14 cellular contexts compared by ENCODE assay signal in the genomic region with DNA sequence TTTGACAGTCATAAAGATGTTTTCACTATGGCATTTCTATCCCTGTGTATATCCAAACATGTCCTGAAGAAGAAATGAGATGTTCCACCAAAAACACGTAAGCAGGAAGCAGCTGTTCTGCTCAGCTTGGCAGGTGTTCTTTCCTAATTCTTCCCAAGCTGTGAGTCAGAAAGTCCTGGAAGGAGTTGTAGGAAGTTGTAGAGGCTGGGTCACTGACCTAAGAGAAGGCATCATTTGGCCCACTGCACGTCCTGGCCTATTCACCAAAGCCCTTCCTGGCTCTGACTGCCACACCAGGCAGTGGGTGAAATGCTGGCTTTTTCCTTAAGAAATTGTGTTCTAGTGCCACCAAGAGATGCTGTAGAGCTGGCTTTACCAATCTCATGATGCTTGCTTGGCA. TPM values are rescaled to one million over a fixed set of nuclear protein-coding genes. Genes with fewer than 3 reads are reported as not detected.
DNase-seq lines count a peak whose midpoint lies in the region; ATAC-seq and TF ChIP-seq lines count a peak whose summit lies in the region.
"Had no signal": no experiment of that assay in that cellular context is flagged by ENCODE, and none has a peak within 500 bp of the region (broad histone marks: within the 10 kb centered on the region; RNA-seq: fewer than 3 reads in every experiment).

No MANE protein-coding gene starts in this region.

- no peaks in the 10 kb centered on the region for H4K20me1 ChIP-seq in neural progenitor cell (ENCODE audit: low read depth)

- no peak overlapping the region for H2AFZ ChIP-seq in neural progenitor cell (replicated peaks)
- H2AFZ ChIP-seq: hepatocyte had no signal

- no peaks in the 10 kb centered on the region for H3F3A ChIP-seq in neural progenitor cell (ENCODE audit: low read depth)

- H3K9me3 ChIP-seq in MG63, result no peaks in the 10 kb centered on the region
- peaks cover 3% of the 10 kb centered on the region for H3K9me3 ChIP-seq in neutrophil
- no peaks in the 10 kb centered on the region for H3K9me3 ChIP-seq in neural progenitor cell (ENCODE audit: low read depth)

- peaks cover 12% of the 10 kb centered on the region for H3K4me1 Mint-ChIP-seq in neural progenitor cell

- H3K4me3 ChIP-seq in MG63 (no peak overlapping the region), neutrophil (ENCODE audit: low read depth in 1 of 2, low read length in 1 of 2) (no peak overlapping the region), neural progenitor cell (no peak overlapping the region)
- H3K4me3 ChIP-seq: hepatocyte had no signal

- ATAC-seq in esophagus mucosa (peak; percentile 81), GM18520 (IDR thresholded peaks at IDR 0.05; ENCODE audit: unreplicated experiment) (no peak)

- no peaks in the 10 kb centered on the region for H3K79me2 ChIP-seq in neural progenitor cell (ENCODE audit: low read depth)
- H3K79me2 ChIP-seq: hepatocyte had no signal

- H3K27me3 ChIP-seq in MG63, result no peaks in the 10 kb centered on the region
- H3K27me3 ChIP-seq in neutrophil, result no peaks in the 10 kb centered on the region
- no peaks in the 10 kb centered on the region for H3K27me3 ChIP-seq in neural progenitor cell
- H3K27me3 ChIP-seq: hepatocyte had no signal

- H3K27me3 Mint-ChIP-seq in neural progenitor cell (ENCODE audit: insufficient read depth, low read depth), result no peaks in the 10 kb centered on the region

- H3K27ac Mint-ChIP-seq in neural progenitor cell, result no peak overlapping the region

- H3K4me3 Mint-ChIP-seq in neural progenitor cell, result no peak overlapping the region

- peak; percentile 8 for DNase-seq in AG09319 (ENCODE audit: extremely low read depth, low read depth)
- peak; percentile 89 for DNase-seq in MG63
- DNase-seq in neural progenitor cell (ENCODE audit: low spot score), result no peak
- no peak for DNase-seq in dedifferentiated amniotic fluid mesenchymal stem cell (ENCODE audit: extremely low spot score)
- DNase-seq in DMS153 treated with DMSO at 0.1 percent for 48 hours (lab: John Stamatoyannopoulos, UW; ENCODE audit: unreplicated experiment), result no peak
- DNase-seq: Kasumi-1; NCI-H345; SHP77 treated with DMSO at 0.1 percent for 48 hours; stimulated activated naive CD4-positive, alpha-beta T cell had no signal

- H3K36me3 Mint-ChIP-seq in neural progenitor cell, result no peaks in the 10 kb centered on the region

- no peak for TF ChIP-seq CTCF in AG09319 (IDR thresholded peaks at IDR 0.05; ENCODE audit: low read depth, low read length)
- TF ChIP-seq CTCF in neutrophil (IDR thresholded peaks at IDR 0.05), result no peak
- no peak for TF ChIP-seq CTCF in neural progenitor cell (IDR thresholded peaks at IDR 0.05)

- no peaks in the 10 kb centered on the region for H3K36me3 ChIP-seq in MG63
- H3K36me3 ChIP-seq in neutrophil, result peaks cover 38% of the 10 kb centered on the region
- H3K36me3 ChIP-seq in neural progenitor cell, result no peaks in the 10 kb centered on the region

- no peaks in the 10 kb centered on the region for H3K9me3 Mint-ChIP-seq in neural progenitor cell

- no peak overlapping the region for H3K4me2 ChIP-seq in neural progenitor cell
- H3K4me2 ChIP-seq: hepatocyte had no signal

- no peak overlapping the region for H3K9ac ChIP-seq in neural progenitor cell

- H3K4me1 ChIP-seq in neutrophil (ENCODE audit: control insufficient read depth in 1 of 2, insufficient read depth in 1 of 2, low read depth in 1 of 2, low read length in 1 of 2) (no peaks in the 10 kb centered on the region), neural progenitor cell (no peaks in the 10 kb centered on the region)

- H3K27ac ChIP-seq in neutrophil (peak overlapping the region; percentile 42), neural progenitor cell (no peak overlapping the region)
- H3K27ac ChIP-seq: hepatocyte, VCaP had no signal

RNA-seq across cellular contexts. Expression of a gene that starts 40.3 kb away (rescaled TPM):
- 0.35 and 1.3 TPM in 2 replicates for total RNA-seq in MG63 (2014; rRNA removed; shearing (Covaris generic); ENCODE audit: low replicate concordance)
- 5.5 TPM for total RNA-seq in esophagus mucosa
- 0.06 TPM in 1 of 2 replicates, not detected in the other for total RNA-seq in neural progenitor cell (ENCODE audit: low replicate concordance)

Comparison
In these comparisons a context has a peak if more than half of its experiments do, and no peak if none do; other contexts are left out.
1. DNase-seq: peak in AG09319 (single experiment) and MG63 (single experiment); none in neural progenitor cell (single experiment), dedifferentiated amniotic fluid mesenchymal stem cell (single experiment) and DMS153 treated with DMSO at 0.1 percent for 48 hours (single experiment).